Comparison of ENCODE assay signal across 8 cellular contexts in the genomic region with DNA sequence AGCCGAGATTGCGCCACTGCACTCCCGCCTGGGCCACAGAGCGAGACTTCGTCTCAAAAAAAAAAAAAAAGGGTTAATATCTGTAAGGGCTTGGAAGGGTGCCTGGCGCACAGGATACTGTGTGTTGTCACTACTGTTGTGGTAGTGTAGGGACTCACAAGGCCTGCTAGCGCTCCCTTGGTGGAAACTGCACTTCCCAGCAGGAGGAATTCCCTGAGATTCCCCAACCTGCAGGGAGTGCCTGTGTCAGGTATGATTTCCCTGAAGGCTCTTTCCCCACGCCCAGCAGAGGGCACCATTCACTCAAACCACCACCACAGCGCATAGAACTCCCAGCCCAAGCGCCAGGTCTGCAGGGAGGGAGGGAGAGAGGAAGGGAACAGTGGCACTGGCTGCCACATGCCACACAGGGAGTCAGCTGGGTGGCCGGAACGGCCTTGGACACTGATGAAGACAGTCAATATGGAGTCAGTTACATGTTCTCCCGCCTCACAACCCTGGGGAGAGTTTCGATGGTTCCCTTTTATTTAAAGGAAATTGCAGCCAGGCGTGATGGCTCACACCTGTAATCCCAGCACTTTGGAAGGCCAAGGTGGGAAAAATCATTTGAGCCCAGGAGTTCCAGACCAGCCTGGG. TPM values are rescaled to one million over a fixed set of nuclear protein-coding genes. Genes with fewer than 3 reads are reported as not detected.
DNase-seq lines count a peak whose midpoint lies in the region; ATAC-seq lines count a peak whose summit lies in the region.

No MANE protein-coding gene starts in this region.

- no peak overlapping the region for H2AFZ ChIP-seq in GM23248

- no peaks in the 10 kb centered on the region for H4K20me1 ChIP-seq in GM23248 (ENCODE audit: insufficient read depth)

- WGBS in GM23248 (ENCODE audit: low coverage in 1 of 2, low lambda C conversion rate in 2 of 2, missing lambda C conversion rate in 2 of 2), 2 experiments: 32 to 34% methylated on average over 13 to 15 of the region's 15 CpGs

- H3K9ac ChIP-seq in GM23248: no peak overlapping the region

- no peak overlapping the region for H3K27ac ChIP-seq in GM23248

- no peaks in the 10 kb centered on the region for H3K9me3 ChIP-seq in GM23248 (ENCODE audit: low read depth)

- H3K36me3 ChIP-seq in GM23248 (ENCODE audit: low read depth): no peaks in the 10 kb centered on the region

- in situ Hi-C loops in GM23248 (cut with MboI): loop anchor here (25.0 kb wide), 1 partner anchor 408 kb away; the partner anchor contains the start of gene HAS3

- peak; percentile 100 for ATAC-seq in left lobe of liver
- no peak for ATAC-seq in HG02571 (IDR thresholded peaks at IDR 0.05; ENCODE audit: unreplicated experiment)

- peak; percentile 77 for DNase-seq in AG08396 (ENCODE audit: low spot score)
- DNase-seq in GM23248: peak; percentile 76
- peak; percentile 21 for DNase-seq in NCI-H2227 treated with DMSO at 0.1 percent for 48 hours (lab: John Stamatoyannopoulos, UW)
- DNase-seq in activated CD4-positive, CD25-positive, alpha-beta regulatory T cell treated with anti-CD3 and anti-CD28 coated beads, Interleukin-2, amount 50 U/mL, for 16 hours (ENCODE audit: low read depth, low spot score): peak; percentile 31
- DNase-seq in central memory CD4-positive, alpha-beta T cell: peak; percentile 11
- peak; percentile 89 for DNase-seq in left lobe of liver (ENCODE audit: low spot score)
- DNase-seq in stimulated activated CD4-positive, alpha-beta T cell treated with anti-CD3 and anti-CD28 coated beads, TNF-alpha, amount 100 ng/mL, for 1 hour (ENCODE audit: low read depth in 3 of 3, low spot score in 1 of 3): peak in 2 of 3 donors; percentile 0 to 53

- no peaks in the 10 kb centered on the region for H3K4me1 ChIP-seq in GM23248 (ENCODE audit: insufficient read depth)

- no peaks in the 10 kb centered on the region for H3F3A ChIP-seq in GM23248 (ENCODE audit: insufficient read depth)

- peaks cover 3% of the 10 kb centered on the region; the same call in 1 of the 2 replicates for H3K27me3 ChIP-seq in GM23248 (replicated peaks; ENCODE audit: insufficient read depth)

- no peak overlapping the region for H3K4me3 ChIP-seq in GM23248

- H3K4me2 ChIP-seq in GM23248 (ENCODE audit: unreplicated experiment): no peak overlapping the region

- H3K79me2 ChIP-seq in GM23248 (ENCODE audit: insufficient read depth): no peaks in the 10 kb centered on the region

- no peaks in the 10 kb centered on the region for H3K9me2 ChIP-seq in GM23248 (ENCODE audit: insufficient read depth)

RNA-seq across cellular contexts. Expression of gene CDH1, which starts 32.7 kb away (rescaled TPM):
- not detected in 2 replicates for total RNA-seq in GM23248 (2014; rRNA removed; shearing (Covaris generic))
- 0.04 TPM in 2 replicates for polyA plus RNA-seq in GM23248 (2016; fragmentation: Nextera tagmentation; extraction: Ambion mirVana)
- total RNA-seq in left lobe of liver: 115 TPM

RNA-seq across cellular contexts. Expression of gene CDH3, which starts 59.2 kb away (rescaled TPM):
- under 0.01 TPM in 1 of 2 replicates, not detected in the other for total RNA-seq in GM23248 (2014; rRNA removed; shearing (Covaris generic))
- polyA plus RNA-seq in GM23248 (2016; fragmentation: Nextera tagmentation; extraction: Ambion mirVana): 0.14 TPM in 1 of 2 replicates, not detected in the other
- 0.33 TPM for total RNA-seq in left lobe of liver

Comparison
In these comparisons a context has a peak if more than half of its experiments do, and no peak if none do; other contexts are left out.
1. DNase-seq: peak in every context shown above with its lines; median percentile 89 in left lobe of liver; 77 in AG08396; 76 in GM23248; 31 in activated CD4-positive, CD25-positive, alpha-beta regulatory T cell treated with anti-CD3 and anti-CD28 coated beads, Interleukin-2, amount 50 U/mL, for 16 hours; 26 in stimulated activated CD4-positive, alpha-beta T cell treated with anti-CD3 and anti-CD28 coated beads, TNF-alpha, amount 100 ng/mL, for 1 hour; 21 in NCI-H2227 treated with DMSO at 0.1 percent for 48 hours; 11 in central memory CD4-positive, alpha-beta T cell.
2. RNA of gene CDH1, which starts 32.7 kb away (total RNA-seq): 115 TPM in left lobe of liver (single experiment); not detected in GM23248; every median in the first group is over 100 times any median in the second.